26 cellular contexts compared by ENCODE assay signal in the genomic region with DNA sequence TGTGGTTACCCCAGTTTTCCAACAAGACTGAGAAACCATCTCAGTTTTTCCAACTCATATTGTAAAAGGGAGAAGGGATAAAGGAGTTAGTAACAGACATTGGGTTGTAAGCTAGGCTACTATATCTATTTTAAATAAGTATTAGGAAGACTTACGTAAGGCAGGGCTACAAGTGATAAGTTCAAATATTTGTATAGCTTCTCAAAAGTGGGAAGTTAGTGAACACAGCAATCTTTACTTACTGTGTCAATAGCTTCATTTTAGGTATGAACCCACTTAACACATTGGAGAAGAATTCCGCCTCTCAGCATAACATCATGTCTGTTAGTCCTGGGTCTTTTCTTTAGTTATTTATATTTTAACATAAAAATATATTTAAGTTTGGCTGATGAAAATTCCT.
"Had no signal": no experiment of that assay in that cellular context is flagged by ENCODE, and none has a peak within 500 bp of the region (broad histone marks: within the 10 kb centered on the region; RNA-seq: fewer than 3 reads in every experiment).

No MANE protein-coding gene starts in this region.

- ATAC-seq: effector memory CD8-positive, alpha-beta T cell; esophagus mucosa; foreskin keratinocyte; gastrocnemius medialis; gastroesophageal sphincter had no signal

- H3K36me3 ChIP-seq: colonic mucosa, esophagus squamous epithelium, gastrocnemius medialis had no signal

- H3K27ac ChIP-seq: colonic mucosa, coronary artery, dorsolateral prefrontal cortex, epithelial cell of prostate, esophagus muscularis mucosa, esophagus squamous epithelium, foreskin keratinocyte, gastrocnemius medialis, gastroesophageal sphincter had no signal

- DNase-seq: colonic mucosa; cortex of kidney; dermis blood vessel endothelial cell; dorsolateral prefrontal cortex; effector CD4-positive, alpha-beta T cell; effector CD8-positive, alpha-beta T cell; effector memory CD4-positive, alpha-beta T cell; effector memory CD8-positive, alpha-beta T cell; endodermal cell; erythroblast; esophagus squamous epithelium; foreskin fibroblast; foreskin keratinocyte; foreskin melanocyte; gastrocnemius medialis; glutamatergic neuron; head of caudate nucleus had no signal

- H3K9me3 ChIP-seq: colonic mucosa, esophagus muscularis mucosa, esophagus squamous epithelium, gastrocnemius medialis, gastroesophageal sphincter had no signal

- H3K27me3 ChIP-seq: colonic mucosa, dorsolateral prefrontal cortex, esophagus muscularis mucosa, esophagus squamous epithelium, foreskin keratinocyte, gastrocnemius medialis, gastroesophageal sphincter had no signal

- H3K4me3 ChIP-seq: colonic mucosa, coronary artery, dorsolateral prefrontal cortex, esophagus muscularis mucosa, esophagus squamous epithelium, gastrocnemius medialis, gastroesophageal sphincter had no signal

- H3K4me1 ChIP-seq: colonic mucosa had no signal

- FAIRE-seq: colon, endometrium, endothelial cell of umbilical vein, frontal cortex had no signal
